ENCODE assay signal across 11 cellular contexts in the genomic region with DNA sequence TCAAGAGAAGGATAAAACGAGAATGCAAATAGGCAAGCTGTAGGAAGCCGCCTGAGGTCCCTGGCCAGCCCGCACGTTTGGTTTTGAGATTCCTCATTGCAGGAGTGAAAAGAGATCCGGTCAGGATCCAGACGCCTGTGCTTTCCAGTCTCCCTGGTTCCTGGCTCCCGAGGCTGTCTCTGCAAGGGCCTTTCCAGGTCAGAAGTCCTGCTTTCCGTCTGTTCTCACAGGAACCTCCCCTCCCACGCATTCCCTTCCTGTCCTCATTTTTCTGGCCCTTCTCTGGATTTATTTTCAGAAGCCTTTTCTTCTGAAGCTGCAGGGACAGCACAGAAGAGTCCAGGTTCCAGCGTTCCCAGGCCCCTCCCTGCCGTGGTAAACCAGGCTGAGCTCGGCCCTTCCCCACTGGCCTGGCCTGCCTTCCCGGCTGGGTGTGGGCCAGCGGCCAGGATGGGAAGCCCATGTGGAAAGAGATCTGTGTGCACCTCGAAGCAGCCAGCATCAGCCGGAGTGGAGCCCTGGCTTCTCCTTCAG. TPM values are rescaled to one million over a fixed set of nuclear protein-coding genes. Genes with fewer than 3 reads are reported as not detected.
DNase-seq lines count a peak whose midpoint lies in the region; ATAC-seq and TF ChIP-seq lines count a peak whose summit lies in the region.
"Had no signal": no experiment of that assay in that cellular context is flagged by ENCODE, and none has a peak within 500 bp of the region (broad histone marks: within the 10 kb centered on the region; RNA-seq: fewer than 3 reads in every experiment).

No MANE protein-coding gene starts in this region.

- intact Hi-C loops in heart left ventricle (cut with DNase I): no loop called here
- intact Hi-C loops in aorta (cut with DNase I): no loop called here

- POLR2A ChIA-PET in CD8-positive, alpha-beta memory T cell (lab: Charles Lee): no interaction called here

- no peaks in the 10 kb centered on the region for H3K36me3 ChIP-seq in heart left ventricle
- no peaks in the 10 kb centered on the region for H3K36me3 ChIP-seq in aorta (ENCODE audit: control insufficient read depth in 1 of 2, insufficient read depth in 2 of 2, low read length in 1 of 2)
- no peaks in the 10 kb centered on the region for H3K36me3 ChIP-seq in CD8-positive, alpha-beta memory T cell (ENCODE audit: insufficient read depth, low read length)

- ATAC-seq in heart left ventricle (peak; percentile 84 to 93 (median 84)), omental fat pad (ENCODE audit: low FRiP score) (peak; percentile 45), aorta (ENCODE audit: low FRiP score) (peak; percentile 79), HG03520 (IDR thresholded peaks at IDR 0.05; ENCODE audit: unreplicated experiment) (no peak)
- ATAC-seq: PC-3 had no signal

- H3K27me3 ChIP-seq in heart left ventricle: no peaks in the 10 kb centered on the region
- no peaks in the 10 kb centered on the region for H3K27me3 ChIP-seq in aorta (ENCODE audit: control insufficient read depth in 1 of 2, insufficient read depth in 2 of 2, low read length in 1 of 2)
- no peaks in the 10 kb centered on the region for H3K27me3 ChIP-seq in CD8-positive, alpha-beta memory T cell (ENCODE audit: insufficient read depth, low read length, poor library complexity, severe bottlenecking)

- H3K27me3 Mint-ChIP-seq in glutamatergic neuron (ENCODE audit: unreplicated experiment): peaks cover 6% of the 10 kb centered on the region
- no peaks in the 10 kb centered on the region for H3K27me3 Mint-ChIP-seq in CD8-positive, alpha-beta memory T cell

- H3K4me3 Mint-ChIP-seq in glutamatergic neuron (ENCODE audit: unreplicated experiment): no peak overlapping the region
- peak overlapping the region in 1 of 7 donors; percentile 24 for H3K4me3 Mint-ChIP-seq in CD8-positive, alpha-beta memory T cell

- H3K4me3 ChIP-seq in heart left ventricle (peak overlapping the region in 1 of 12 donors; percentile 6), aorta (ENCODE audit: low read length in 2 of 2) (no peak overlapping the region)
- H3K4me3 ChIP-seq in CD8-positive, alpha-beta memory T cell (ENCODE audit: low read length): no peak overlapping the region

- DNase-seq in NCI-H1092 treated with DMSO at 0.1 percent for 48 hours (lab: John Stamatoyannopoulos, UW) (peak; percentile 46), NCI-H1092 (lab: John Stamatoyannopoulos, UW) (no peak), heart left ventricle (peak; percentile 87 to 90 (median 88)), omental fat pad (ENCODE audit: low spot score) (no peak), aorta (peak; percentile 85 to 89), glutamatergic neuron (no peak)
- DNase-seq in CD8-positive, alpha-beta memory T cell: no peak
- DNase-seq: PC-3; stimulated activated CD4-positive, alpha-beta T cell treated with anti-CD3 and anti-CD28 coated beads, Interleukin-12 subunit alpha, Interleukin-12 subunit beta, amount 100 ng/mL, for 4 hours had no signal

- H3K27ac Mint-ChIP-seq in glutamatergic neuron (ENCODE audit: unreplicated experiment): no peak overlapping the region
- no peak overlapping the region for H3K27ac Mint-ChIP-seq in CD8-positive, alpha-beta memory T cell

- CTCF ChIA-PET in CD8-positive, alpha-beta memory T cell (lab: Charles Lee): no interaction called here

- TF ChIP-seq CTCF in heart left ventricle (IDR thresholded peaks at IDR 0.05): no peak
- no peak for TF ChIP-seq CTCF in omental fat pad (IDR thresholded peaks at IDR 0.05)
- no peak for TF ChIP-seq CTCF in glutamatergic neuron (IDR thresholded peaks at IDR 0.05; ENCODE audit: partially characterized antibody, unreplicated experiment)

- TF ChIP-seq POLR2A in heart left ventricle (IDR thresholded peaks at IDR 0.05): peak in 1 of 2 donors; percentile 10

- no peaks in the 10 kb centered on the region for H3K36me3 Mint-ChIP-seq in glutamatergic neuron (ENCODE audit: unreplicated experiment)
- H3K36me3 Mint-ChIP-seq in CD8-positive, alpha-beta memory T cell: peaks cover 0 to 4% (median 2%) of the 10 kb centered on the region in 3 donors

- 18 to 34% (median 22%) methylated on average over 16 of the region's 16 CpGs for WGBS in heart left ventricle, 4 donors
- WGBS in aorta, 2 donors: 0 to 6% methylated on average over 16 of the region's 16 CpGs

- H3K9me3 ChIP-seq in heart left ventricle: no peaks in the 10 kb centered on the region
- no peaks in the 10 kb centered on the region for H3K9me3 ChIP-seq in aorta (ENCODE audit: control insufficient read depth, low read length)
- no peaks in the 10 kb centered on the region for H3K9me3 ChIP-seq in CD8-positive, alpha-beta memory T cell (ENCODE audit: low read length)

- peak overlapping the region in 11 of 12 donors; percentile 48 to 83 (median 76) for H3K27ac ChIP-seq in heart left ventricle
- peak overlapping the region; percentile 32 to 91 for H3K27ac ChIP-seq in aorta (ENCODE audit: low read depth in 1 of 2, low read length in 2 of 2)
- no peak overlapping the region for H3K27ac ChIP-seq in CD8-positive, alpha-beta memory T cell (ENCODE audit: low read depth, low read length)
- H3K27ac ChIP-seq: 22Rv1 had no signal

- H3K4me1 ChIP-seq in heart left ventricle (peaks cover 5 to 43% (median 31%) of the 10 kb centered on the region in 12 donors), aorta (ENCODE audit: control insufficient read depth in 1 of 2, insufficient read depth in 2 of 2, low read length in 2 of 2) (no peaks in the 10 kb centered on the region)
- H3K4me1 ChIP-seq in CD8-positive, alpha-beta memory T cell (ENCODE audit: insufficient read depth, low read length): peaks cover 7% of the 10 kb centered on the region

- H3K4me1 Mint-ChIP-seq in glutamatergic neuron (ENCODE audit: low read depth, unreplicated experiment): peaks cover 5% of the 10 kb centered on the region
- H3K4me1 Mint-ChIP-seq in CD8-positive, alpha-beta memory T cell: peaks cover 12 to 14% (median 12%) of the 10 kb centered on the region in 3 donors

- peaks cover 5% of the 10 kb centered on the region for H3K9me3 Mint-ChIP-seq in glutamatergic neuron (ENCODE audit: unreplicated experiment)
- peaks cover 0 to 4% (median 0%) of the 10 kb centered on the region in 5 donors for H3K9me3 Mint-ChIP-seq in CD8-positive, alpha-beta memory T cell

RNA-seq across cellular contexts. Expression of gene TMEM242, which starts 54.0 kb away (rescaled TPM):
- total RNA-seq in heart left ventricle (10 to 100 TPM in 7 of 9 donors, 1 to 10 TPM in 2; 5.9 to 18.3 (median 13.2) TPM), omental fat pad (10 to 100 TPM in 1 of 4 donors, 1 to 10 TPM in 3; 3.5 to 13.6 (median 5.2) TPM), aorta (10 to 100 TPM; 13.1 to 17.5 TPM), glutamatergic neuron (ENCODE audit: unreplicated experiment) (19.7 TPM)
- polyA plus RNA-seq in heart left ventricle (10 to 100 TPM; 11.3 to 16.5 TPM), aorta (10 to 100 TPM; 12.0 to 17.0 TPM)
- 10 to 100 TPM; 11.0 to 11.9 TPM for total RNA-seq in CD8-positive, alpha-beta memory T cell
- polyA plus RNA-seq in CD8-positive, alpha-beta memory T cell: 12.1 TPM

Comparison
In these comparisons a context has a peak if more than half of its experiments do, and no peak if none do; other contexts are left out.
1. DNase-seq: peak in NCI-H1092 treated with DMSO at 0.1 percent for 48 hours (single experiment), heart left ventricle (5 of 5) and aorta (2 of 2); none in NCI-H1092 (single experiment), omental fat pad (single experiment), glutamatergic neuron (single experiment) and CD8-positive, alpha-beta memory T cell (0 of 5).